ENCODE assay signal across 26 cellular contexts in the genomic region with DNA sequence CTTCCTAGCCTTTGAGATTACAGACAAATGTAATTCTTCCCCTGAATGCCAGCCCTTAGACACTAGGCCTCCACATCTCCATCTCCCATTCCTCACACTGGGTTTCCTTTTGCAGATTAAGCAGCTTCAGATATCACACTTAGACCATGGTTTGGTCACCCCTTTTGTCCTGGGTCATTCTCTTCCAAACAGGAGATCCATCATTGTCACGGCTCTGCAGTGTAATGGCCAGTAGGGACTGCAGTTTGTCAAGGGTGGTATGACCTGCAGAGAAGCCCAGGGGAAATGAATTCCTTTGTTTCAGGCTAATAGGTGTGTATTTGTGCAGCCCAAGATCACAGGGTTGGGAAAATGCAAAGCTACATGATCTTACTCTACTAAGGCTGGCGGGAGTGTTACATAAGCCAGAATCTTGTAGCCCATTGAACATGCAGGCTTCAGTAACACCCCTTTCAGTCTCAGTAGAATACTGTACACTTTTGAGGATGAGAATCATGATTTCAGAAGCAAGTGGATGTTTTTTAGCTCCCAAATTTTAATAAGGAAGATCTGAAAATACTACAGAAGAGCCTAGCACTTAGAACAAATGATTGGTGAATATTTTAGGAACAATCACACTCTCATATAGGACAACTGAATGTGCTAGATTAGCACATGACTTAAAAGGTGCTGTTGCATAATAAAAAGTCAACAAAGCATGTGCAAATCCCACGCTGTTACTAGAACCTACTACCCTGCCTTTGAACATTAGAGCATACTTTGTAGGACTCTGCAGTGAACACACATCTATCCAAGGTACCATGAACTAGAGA. TPM values are rescaled to one million over a fixed set of nuclear protein-coding genes. Genes with fewer than 3 reads are reported as not detected.
DNase-seq lines count a peak whose midpoint lies in the region; ATAC-seq, FAIRE-seq and TF ChIP-seq lines count a peak whose summit lies in the region.
"Had no signal": no experiment of that assay in that cellular context is flagged by ENCODE, and none has a peak within 500 bp of the region (broad histone marks: within the 10 kb centered on the region; RNA-seq: fewer than 3 reads in every experiment).

No MANE protein-coding gene starts in this region.

- DNase-seq in SIG-M5 treated with dmso at 0.1 percent for 504 hours (lab: John Stamatoyannopoulos, UW; ENCODE audit: unreplicated experiment) (peak; percentile 3), SIG-M5 (lab: John Stamatoyannopoulos, UW) (no peak), bronchial epithelial cell (ENCODE audit: low read depth) (peak; percentile 15), upper lobe of right lung (no peak), GM03348 (ENCODE audit: low spot score) (no peak), BE2C (no peak)
- DNase-seq: CD4-positive, CD25-positive, alpha-beta regulatory T cell; DMS153; GM23248; H7; HFFc6; Kasumi-1; NCI-H2029; NCI-H226; NCI-H524; NCI-H82; PC-9; T-cell had no signal

- H3K9me3 ChIP-seq in liver (ENCODE audit: control insufficient read depth in 4 of 4, low read length in 3 of 4) (no peaks in the 10 kb centered on the region), upper lobe of right lung (no peaks in the 10 kb centered on the region), BE2C (no peaks in the 10 kb centered on the region)
- H3K9me3 ChIP-seq: BLaER1 had no signal

- FAIRE-seq in bronchial epithelial cell (lab: Jason Lieb, UNC): no peak

- H3K27me3 ChIP-seq in bronchial epithelial cell (ENCODE audit: control insufficient read depth, insufficient read depth, low read length): peaks cover 8% of the 10 kb centered on the region
- H3K27me3 ChIP-seq in liver (ENCODE audit: control insufficient read depth in 4 of 4, insufficient read depth in 4 of 4, low read length in 3 of 4): no peaks in the 10 kb centered on the region
- H3K27me3 ChIP-seq in upper lobe of right lung: no peaks in the 10 kb centered on the region
- no peaks in the 10 kb centered on the region for H3K27me3 ChIP-seq in BE2C
- H3K27me3 ChIP-seq: BLaER1 had no signal

- TF ChIP-seq CTCF in bronchial epithelial cell (IDR thresholded peaks at IDR 0.05; ENCODE audit: insufficient read depth, low read length, severe bottlenecking) (no peak), liver (IDR thresholded peaks at IDR 0.05; ENCODE audit: low read depth, low read length, missing input control) (no peak), upper lobe of right lung (IDR thresholded peaks at IDR 0.05) (no peak), BE2C (IDR thresholded peaks at IDR 0.05; ENCODE audit: low read depth, low read length) (no peak)

- TF ChIP-seq RAD21 in liver (IDR thresholded peaks at IDR 0.05): peak in 1 of 2 donors; percentile 18

- H3K27ac ChIP-seq in liver (ENCODE audit: low read depth in 1 of 2, low read length in 2 of 2): peak overlapping the region; percentile 24 to 52
- no peak overlapping the region for H3K27ac ChIP-seq in upper lobe of right lung
- H3K27ac ChIP-seq: BLaER1, GM23248, PC-9 had no signal

- no peak overlapping the region for H3K9ac ChIP-seq in liver (ENCODE audit: low read depth in 1 of 2, low read length in 2 of 2)
- H3K9ac ChIP-seq: BLaER1, GM23248 had no signal

- WGBS in liver: 63% methylated on average over 3 of the region's 3 CpGs

- ATAC-seq in upper lobe of right lung: peak; percentile 70
- no peak for ATAC-seq in HG03159 (IDR thresholded peaks at IDR 0.05; ENCODE audit: unreplicated experiment)
- ATAC-seq: Right ventricle myocardium inferior, T-cell had no signal

- H3K4me1 ChIP-seq in liver (ENCODE audit: control insufficient read depth in 4 of 4, insufficient read depth in 4 of 4, low read length in 3 of 4) (peaks cover 11 to 27% (median 18%) of the 10 kb centered on the region in 4 donors), upper lobe of right lung (peaks cover 3% of the 10 kb centered on the region), BE2C (peaks cover 58% of the 10 kb centered on the region)

- intact Hi-C loops in upper lobe of right lung (cut with DNase I): no loop called here

- H3K4me3 ChIP-seq in bronchial epithelial cell (ENCODE audit: low read depth, low read length) (no peak overlapping the region), liver (ENCODE audit: low read depth in 1 of 3, low read length in 3 of 3) (no peak overlapping the region), upper lobe of right lung (no peak overlapping the region), BE2C (ENCODE audit: low read depth, low read length) (no peak overlapping the region)
- H3K4me3 ChIP-seq: BLaER1, GM23248, PC-9 had no signal

- H3K36me3 ChIP-seq in bronchial epithelial cell (ENCODE audit: control insufficient read depth, insufficient read depth, low read length) (no peaks in the 10 kb centered on the region), liver (ENCODE audit: control insufficient read depth in 4 of 4, insufficient read depth in 3 of 4, low read depth in 1 of 4, low read length in 3 of 4) (no peaks in the 10 kb centered on the region), upper lobe of right lung (no peaks in the 10 kb centered on the region), BE2C (no peaks in the 10 kb centered on the region)
- H3K36me3 ChIP-seq: BLaER1 had no signal

TF ChIP-seq in liver, 16 proteins besides CTCF, POLR2A, EP300 and RAD21:
- no peak for TF ChIP-seq TAF1 (conservative IDR thresholded peaks at IDR 0.05)
- TF ChIP-seq HNF4A (conservative IDR thresholded peaks at IDR 0.05): peak; percentile 66 to 75
- peak in 1 of 2 donors; percentile 84 for TF ChIP-seq RXRA (IDR thresholded peaks at IDR 0.05)
- peak; percentile 97 for TF ChIP-seq FOXA2 (IDR thresholded peaks at IDR 0.05)
- TF ChIP-seq NR2F2 (IDR thresholded peaks at IDR 0.05): no peak
- TF ChIP-seq GABPA (IDR thresholded peaks at IDR 0.05 in 1 of 2, conservative IDR thresholded peaks at IDR 0.05 in 1 of 2): no peak
- no peak for TF ChIP-seq EGR1 (IDR thresholded peaks at IDR 0.05; ENCODE audit: low read depth in 2 of 2)
- no peak for TF ChIP-seq HNF4G (IDR thresholded peaks at IDR 0.05)
- TF ChIP-seq ATF3 (IDR thresholded peaks at IDR 0.05): peak; percentile 60
- peak; percentile 94 for TF ChIP-seq FOXA1 (IDR thresholded peaks at IDR 0.05)
- TF ChIP-seq, protein P1, sequence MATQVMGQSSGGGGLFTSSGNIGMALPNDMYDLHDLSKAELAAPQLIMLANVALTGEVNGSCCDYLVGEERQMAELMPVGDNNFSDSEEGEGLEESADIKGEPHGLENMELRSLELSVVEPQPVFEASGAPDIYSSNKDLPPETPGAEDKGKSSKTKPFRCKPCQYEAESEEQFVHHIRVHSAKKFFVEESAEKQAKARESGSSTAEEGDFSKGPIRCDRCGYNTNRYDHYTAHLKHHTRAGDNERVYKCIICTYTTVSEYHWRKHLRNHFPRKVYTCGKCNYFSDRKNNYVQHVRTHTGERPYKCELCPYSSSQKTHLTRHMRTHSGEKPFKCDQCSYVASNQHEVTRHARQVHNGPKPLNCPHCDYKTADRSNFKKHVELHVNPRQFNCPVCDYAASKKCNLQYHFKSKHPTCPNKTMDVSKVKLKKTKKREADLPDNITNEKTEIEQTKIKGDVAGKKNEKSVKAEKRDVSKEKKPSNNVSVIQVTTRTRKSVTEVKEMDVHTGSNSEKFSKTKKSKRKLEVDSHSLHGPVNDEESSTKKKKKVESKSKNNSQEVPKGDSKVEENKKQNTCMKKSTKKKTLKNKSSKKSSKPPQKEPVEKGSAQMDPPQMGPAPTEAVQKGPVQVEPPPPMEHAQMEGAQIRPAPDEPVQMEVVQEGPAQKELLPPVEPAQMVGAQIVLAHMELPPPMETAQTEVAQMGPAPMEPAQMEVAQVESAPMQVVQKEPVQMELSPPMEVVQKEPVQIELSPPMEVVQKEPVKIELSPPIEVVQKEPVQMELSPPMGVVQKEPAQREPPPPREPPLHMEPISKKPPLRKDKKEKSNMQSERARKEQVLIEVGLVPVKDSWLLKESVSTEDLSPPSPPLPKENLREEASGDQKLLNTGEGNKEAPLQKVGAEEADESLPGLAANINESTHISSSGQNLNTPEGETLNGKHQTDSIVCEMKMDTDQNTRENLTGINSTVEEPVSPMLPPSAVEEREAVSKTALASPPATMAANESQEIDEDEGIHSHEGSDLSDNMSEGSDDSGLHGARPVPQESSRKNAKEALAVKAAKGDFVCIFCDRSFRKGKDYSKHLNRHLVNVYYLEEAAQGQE (IDR thresholded peaks at IDR 0.05): peak; percentile 76
- TF ChIP-seq, protein P2, sequence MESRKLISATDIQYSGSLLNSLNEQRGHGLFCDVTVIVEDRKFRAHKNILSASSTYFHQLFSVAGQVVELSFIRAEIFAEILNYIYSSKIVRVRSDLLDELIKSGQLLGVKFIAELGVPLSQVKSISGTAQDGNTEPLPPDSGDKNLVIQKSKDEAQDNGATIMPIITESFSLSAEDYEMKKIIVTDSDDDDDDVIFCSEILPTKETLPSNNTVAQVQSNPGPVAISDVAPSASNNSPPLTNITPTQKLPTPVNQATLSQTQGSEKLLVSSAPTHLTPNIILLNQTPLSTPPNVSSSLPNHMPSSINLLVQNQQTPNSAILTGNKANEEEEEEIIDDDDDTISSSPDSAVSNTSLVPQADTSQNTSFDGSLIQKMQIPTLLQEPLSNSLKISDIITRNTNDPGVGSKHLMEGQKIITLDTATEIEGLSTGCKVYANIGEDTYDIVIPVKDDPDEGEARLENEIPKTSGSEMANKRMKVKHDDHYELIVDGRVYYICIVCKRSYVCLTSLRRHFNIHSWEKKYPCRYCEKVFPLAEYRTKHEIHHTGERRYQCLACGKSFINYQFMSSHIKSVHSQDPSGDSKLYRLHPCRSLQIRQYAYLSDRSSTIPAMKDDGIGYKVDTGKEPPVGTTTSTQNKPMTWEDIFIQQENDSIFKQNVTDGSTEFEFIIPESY (IDR thresholded peaks at IDR 0.05): peak; percentile 82
- peak in 1 of 2 donors; percentile 54 for TF ChIP-seq JUND (IDR thresholded peaks at IDR 0.05)
- TF ChIP-seq, protein P3, sequence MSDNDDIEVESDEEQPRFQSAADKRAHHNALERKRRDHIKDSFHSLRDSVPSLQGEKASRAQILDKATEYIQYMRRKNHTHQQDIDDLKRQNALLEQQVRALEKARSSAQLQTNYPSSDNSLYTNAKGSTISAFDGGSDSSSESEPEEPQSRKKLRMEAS (IDR thresholded peaks at IDR 0.05): peak; percentile 98
- TF ChIP-seq SP1 (IDR thresholded peaks at IDR 0.05): peak; percentile 67
- TF ChIP-seq YY1 (IDR thresholded peaks at IDR 0.05): peak; percentile 77

RNA-seq across cellular contexts. Expression of gene LPIN1, which starts 24.0 kb away (rescaled TPM):
- total RNA-seq in bronchial epithelial cell (7.0 and 12.1 TPM in 2 replicates), liver (10 to 100 TPM; 10.1 to 27.4 TPM), upper lobe of right lung (62.9 TPM)
- 10 to 100 TPM; 12.3 to 14.6 TPM for polyA plus RNA-seq in liver
- 89.6 TPM for polyA plus RNA-seq in BE2C (2012; ENCODE audit: insufficient read depth, insufficient read length, low read depth)

RNA-seq across cellular contexts. Expression of gene NTSR2, which starts 52.5 kb away (rescaled TPM):
- total RNA-seq in bronchial epithelial cell: not detected in 2 replicates
- total RNA-seq in liver: not detected
- polyA plus RNA-seq in liver: not detected
- not detected for total RNA-seq in upper lobe of right lung
- not detected for polyA plus RNA-seq in BE2C (2012; ENCODE audit: insufficient read depth, insufficient read length, low read depth)
- total RNA-seq: A172; CD4-positive, CD25-positive, alpha-beta regulatory T cell; G401; GM23248; H7; HFFc6; MCF 10A; PC-9; Right ventricle myocardium inferior; SK-MEL-5; T-cell had no signal
- polyA plus RNA-seq: CD4-positive, CD25-positive, alpha-beta regulatory T cell; GM23248 had no signal

Comparison
In these comparisons a context has a peak if more than half of its experiments do, and no peak if none do; other contexts are left out.
1. DNase-seq: peak in SIG-M5 treated with dmso at 0.1 percent for 504 hours (single experiment) and bronchial epithelial cell (single experiment); none in SIG-M5 (single experiment), upper lobe of right lung (single experiment), GM03348 (single experiment) and BE2C (single experiment).